ENCODE assay signal across 2 cellular contexts in genomic region chr3:169472259-169472900, GRCh38.
A peak's percentile ranks its signal among the peaks of the same experiment; 100 is the strongest.
TF ChIP-seq lines count a peak whose summit lies in the region.

No MANE protein-coding gene starts in this region.

TF ChIP-seq in HEK293, 187 proteins besides CTCF, POLR2A, EP300 and RAD21 (continued from another document):
- TF ChIP-seq ZNF121 (tag by site-specific recombination; IDR thresholded peaks at IDR 0.05) (0 out of 2 replicates have a peak, but pooled peaks have one; percentile 12), REPIN1 (tag by site-specific recombination; IDR thresholded peaks at IDR 0.05; ENCODE audit: low read depth) (no peak), ZNF544 (tag by site-specific recombination; IDR thresholded peaks at IDR 0.05) (no peak), ZNF391 (tag by site-specific recombination; IDR thresholded peaks at IDR 0.05; ENCODE audit: borderline replicate concordance, low read depth) (no peak), ZNF791 (tag by site-specific recombination; IDR thresholded peaks at IDR 0.05) (no peak)
TF ChIP-seq in HEK293: peak in this region for 2.

TF ChIP-seq in K562, 482 proteins besides CTCF, POLR2A, EP300 and RAD21 (continued from another document):
- TF ChIP-seq, protein P1, sequence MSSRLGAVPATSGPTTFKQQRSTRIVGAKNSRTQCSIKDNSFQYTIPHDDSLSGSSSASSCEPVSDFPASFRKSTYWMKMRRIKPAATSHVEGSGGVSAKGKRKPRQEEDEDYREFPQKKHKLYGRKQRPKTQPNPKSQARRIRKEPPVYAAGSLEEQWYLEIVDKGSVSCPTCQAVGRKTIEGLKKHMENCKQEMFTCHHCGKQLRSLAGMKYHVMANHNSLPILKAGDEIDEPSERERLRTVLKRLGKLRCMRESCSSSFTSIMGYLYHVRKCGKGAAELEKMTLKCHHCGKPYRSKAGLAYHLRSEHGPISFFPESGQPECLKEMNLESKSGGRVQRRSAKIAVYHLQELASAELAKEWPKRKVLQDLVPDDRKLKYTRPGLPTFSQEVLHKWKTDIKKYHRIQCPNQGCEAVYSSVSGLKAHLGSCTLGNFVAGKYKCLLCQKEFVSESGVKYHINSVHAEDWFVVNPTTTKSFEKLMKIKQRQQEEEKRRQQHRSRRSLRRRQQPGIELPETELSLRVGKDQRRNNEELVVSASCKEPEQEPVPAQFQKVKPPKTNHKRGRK (tag; IDR thresholded peaks at IDR 0.05) = peak; percentile 33; the same call in 1 of the 2 replicates
TF ChIP-seq in K562: peak in this region for 1.
